8 cellular contexts compared by ENCODE assay signal in genomic region chr22:31630331-31631329, GRCh38. TPM values are rescaled to one million over a fixed set of nuclear protein-coding genes. Genes with fewer than 3 reads are reported as not detected.
DNase-seq lines count a peak whose midpoint lies in the region; ATAC-seq lines count a peak whose summit lies in the region.

No MANE protein-coding gene starts in this region.

- peak overlapping the region; percentile 45 for H3K9ac ChIP-seq in endocrine pancreas (ENCODE audit: control insufficient read depth, insufficient read depth, low read length)

- H3K4me3 ChIP-seq in endocrine pancreas (ENCODE audit: control insufficient read depth, insufficient read depth, low read length) = no peak overlapping the region

- no peaks in the 10 kb centered on the region for H3K36me3 ChIP-seq in endocrine pancreas (ENCODE audit: control insufficient read depth, insufficient read depth, low read length)

- peak overlapping the region; percentile 88 for H3K27ac Mint-ChIP-seq in activated CD8-positive, alpha-beta memory T cell treated with anti-CD3 and anti-CD28 coated beads, Interleukin-2, amount 10 ng/mL, durations not matched to agents 7 days and 5 days

- CTCF ChIA-PET in activated CD8-positive, alpha-beta memory T cell treated with anti-CD3 and anti-CD28 coated beads, Interleukin-2, amount 10 ng/mL, durations not matched to agents 7 days and 5 days (lab: Charles Lee) = interaction anchor here (0.7 to 7.7 kb wide), 23 partner anchors 9 to 340 kb away, joined by 3 to 58 read pairs (median 4); partner anchors contain the start of gene PISD

- H3K4me1 ChIP-seq in endocrine pancreas (ENCODE audit: control insufficient read depth, insufficient read depth, low read length) = no peaks in the 10 kb centered on the region

- peak overlapping the region; percentile 85 for H3K4me3 Mint-ChIP-seq in activated CD8-positive, alpha-beta memory T cell treated with anti-CD3 and anti-CD28 coated beads, Interleukin-2, amount 10 ng/mL, durations not matched to agents 7 days and 5 days

- H3K4me1 Mint-ChIP-seq in activated CD8-positive, alpha-beta memory T cell treated with anti-CD3 and anti-CD28 coated beads, Interleukin-2, amount 10 ng/mL, durations not matched to agents 7 days and 5 days = peaks cover 41% of the 10 kb centered on the region

- H3K36me3 Mint-ChIP-seq in activated CD8-positive, alpha-beta memory T cell treated with anti-CD3 and anti-CD28 coated beads, Interleukin-2, amount 10 ng/mL, durations not matched to agents 7 days and 5 days = peaks cover 1% of the 10 kb centered on the region

- no peaks in the 10 kb centered on the region for H3K9me3 Mint-ChIP-seq in activated CD8-positive, alpha-beta memory T cell treated with anti-CD3 and anti-CD28 coated beads, Interleukin-2, amount 10 ng/mL, durations not matched to agents 7 days and 5 days (ENCODE audit: low read depth)

- no peaks in the 10 kb centered on the region for H3K27me3 ChIP-seq in endocrine pancreas (ENCODE audit: control insufficient read depth, insufficient read depth, low read length)

- no peaks in the 10 kb centered on the region for H3K9me3 ChIP-seq in endocrine pancreas (ENCODE audit: control insufficient read depth, low read length)

- no peaks in the 10 kb centered on the region for H3K27me3 Mint-ChIP-seq in activated CD8-positive, alpha-beta memory T cell treated with anti-CD3 and anti-CD28 coated beads, Interleukin-2, amount 10 ng/mL, durations not matched to agents 7 days and 5 days

- peak; percentile 49 for ATAC-seq in HG03159 (IDR thresholded peaks at IDR 0.05; ENCODE audit: unreplicated experiment)
- ATAC-seq in activated CD8-positive, alpha-beta memory T cell treated with anti-CD3 and anti-CD28 coated beads, Interleukin-2, amount 10 ng/mL, durations not matched to agents 7 days and 5 days = peak; percentile 88

- DNase-seq in NCI-H2107 treated with DMSO at 0.1 percent for 48 hours (lab: John Stamatoyannopoulos, UW; ENCODE audit: unreplicated experiment) (peak; percentile 27), NCI-H2107 (lab: John Stamatoyannopoulos, UW) (no peak), NOMO-1 treated with dmso at 0.1 percent for 144 hours (lab: John Stamatoyannopoulos, UW; ENCODE audit: unreplicated experiment) (peak; percentile 85), mesenteric fat pad (ENCODE audit: low spot score) (peak; percentile 95)
- peak; percentile 93 for DNase-seq in activated CD8-positive, alpha-beta memory T cell treated with anti-CD3 and anti-CD28 coated beads, Interleukin-2, amount 10 ng/mL, durations not matched to agents 7 days and 5 days
- DNase-seq in stimulated activated CD8-positive, alpha-beta memory T cell treated with anti-CD3 and anti-CD28 coated beads, Interleukin-15, amount 100 ng/mL, for 1 hour (ENCODE audit: low read depth) = peak; percentile 61

RNA-seq across cellular contexts. Expression of gene PISD, which starts 31.4 kb away (rescaled TPM):
- 10 to 100 TPM; 34.7 to 40.0 TPM for total RNA-seq in activated CD8-positive, alpha-beta memory T cell treated with anti-CD3 and anti-CD28 coated beads, Interleukin-2, amount 10 ng/mL, durations not matched to agents 7 days and 5 days
- 138 TPM for total RNA-seq in mesenteric fat pad
